In genomic region chr1:153941826-153942725, GRCh38 we compare ENCODE assay signal across 24 cellular contexts. TPM values are rescaled to one million over a fixed set of nuclear protein-coding genes. Genes with fewer than 3 reads are reported as not detected.
DNase-seq lines count a peak whose midpoint lies in the region; ATAC-seq, FAIRE-seq and TF ChIP-seq lines count a peak whose summit lies in the region.
"Had no signal": no experiment of that assay in that cellular context is flagged by ENCODE, and none has a peak within 500 bp of the region (broad histone marks: within the 10 kb centered on the region; RNA-seq: fewer than 3 reads in every experiment).

No MANE protein-coding gene starts in this region.

- no peak overlapping the region for H3K4me3 Mint-ChIP-seq in activated T-cell treated with anti-CD3 and anti-CD28 coated beads, Interleukin-2, amount 50 U/mL, for 72 hours
- peak overlapping the region in 1 of 2 donors; percentile 28 for H3K4me3 Mint-ChIP-seq in stimulated activated naive B cell treated with anti-CD40 and anti-IgM and Interleukin-4, amounts not matched to agents 10 μg/mL and 1 μg/mL and 100 μg/mL, for 72 hours
- H3K4me3 Mint-ChIP-seq: activated CD4-positive, alpha-beta T cell treated with anti-CD3 and anti-CD28 coated beads, Interleukin-2, amount 10 ng/mL, durations not matched to agents 7 days and 5 days; stimulated activated naive CD8-positive, alpha-beta T cell treated with anti-CD3 and anti-CD28 coated beads, Interleukin-15, Interleukin-2, amounts not matched to agents 100 ng/mL and 50 ng/mL, for 24 hours had no signal

- in situ Hi-C loops in HepG2 (cut with HindIII; ENCODE audit: extremely low pct_ligation_motif_present, low pct_unique_long_range_greater_than_20kb): loop anchor here (10.0 kb wide), 1 partner anchor 117 kb away; no protein-coding TSS in a partner anchor

- H3K9me3 ChIP-seq in HepG2 (ENCODE audit: low read length) (no peaks in the 10 kb centered on the region), esophagus squamous epithelium (no peaks in the 10 kb centered on the region)
- H3K9me3 ChIP-seq: A549, heart right ventricle, transverse colon had no signal

- TF ChIP-seq EP300 in HepG2 (IDR thresholded peaks at IDR 0.05; ENCODE audit: low read depth in 2 of 2, low read length in 2 of 2) (no peak), HepG2 (CRISPR knock-in tag; IDR thresholded peaks at IDR 0.05; ENCODE audit: borderline replicate concordance) (no peak)

- 0 out of 2 replicates have a peak overlapping the region, but pooled peaks have one; percentile 0 for H3K27ac ChIP-seq in RWPE1
- no peak overlapping the region for H3K27ac ChIP-seq in HepG2 (ENCODE audit: extremely low read length, insufficient read depth, low read length)
- no peak overlapping the region for H3K27ac ChIP-seq in esophagus squamous epithelium
- H3K27ac ChIP-seq: A549, SJSA1, transverse colon had no signal

- peaks cover 11% of the 10 kb centered on the region for H3K79me2 ChIP-seq in HepG2 (ENCODE audit: insufficient read depth, low read length)

- CTCF ChIA-PET in RWPE1 (lab: Yijun Ruan, JAX) (no interaction called here), HepG2 (lab: Yijun Ruan, JAX; ENCODE audit: low intra/inter-chr PET ratio, low total read pairs) (no interaction called here)

- no peaks in the 10 kb centered on the region for H3K9me3 Mint-ChIP-seq in activated T-cell treated with anti-CD3 and anti-CD28 coated beads, Interleukin-2, amount 50 U/mL, for 72 hours
- no peaks in the 10 kb centered on the region for H3K9me3 Mint-ChIP-seq in stimulated activated naive B cell treated with anti-CD40 and anti-IgM and Interleukin-4, amounts not matched to agents 10 μg/mL and 1 μg/mL and 100 μg/mL, for 72 hours
- H3K9me3 Mint-ChIP-seq: activated CD4-positive, alpha-beta T cell treated with anti-CD3 and anti-CD28 coated beads, Interleukin-2, amount 10 ng/mL, durations not matched to agents 7 days and 5 days; stimulated activated naive CD8-positive, alpha-beta T cell treated with anti-CD3 and anti-CD28 coated beads, Interleukin-15, Interleukin-2, amounts not matched to agents 100 ng/mL and 50 ng/mL, for 24 hours had no signal

- TF ChIP-seq POLR2A in HepG2 (IDR thresholded peaks at IDR 0.05; ENCODE audit: insufficient read depth in 1 of 2, low read depth in 2 of 2, low read length in 2 of 2): no peak
- no peak for TF ChIP-seq POLR2A in esophagus squamous epithelium (IDR thresholded peaks at IDR 0.05)

- no peak for TF ChIP-seq CTCF in RWPE1 (conservative IDR thresholded peaks at IDR 0.05; ENCODE audit: low read depth)
- TF ChIP-seq CTCF in HepG2 (CRISPR knock-in tag; IDR thresholded peaks at IDR 0.05): no peak
- no peak for TF ChIP-seq CTCF in esophagus squamous epithelium (IDR thresholded peaks at IDR 0.05)

- H3K36me3 Mint-ChIP-seq in activated T-cell treated with anti-CD3 and anti-CD28 coated beads, Interleukin-2, amount 50 U/mL, for 72 hours (ENCODE audit: insufficient read depth in 2 of 2): peaks cover 13 to 23% of the 10 kb centered on the region in 2 donors
- H3K36me3 Mint-ChIP-seq in stimulated activated naive B cell treated with anti-CD40 and anti-IgM and Interleukin-4, amounts not matched to agents 10 μg/mL and 1 μg/mL and 100 μg/mL, for 72 hours: peaks cover 65 to 84% of the 10 kb centered on the region in 2 donors

- TF ChIP-seq RAD21 in HepG2 (CRISPR knock-in tag; IDR thresholded peaks at IDR 0.05): no peak

- no peak overlapping the region for H2AFZ ChIP-seq in HepG2 (ENCODE audit: low read length)

- no peak overlapping the region for H3K4me2 ChIP-seq in HepG2 (ENCODE audit: low read depth, low read length)
- H3K4me2 ChIP-seq: A549 had no signal

- no peak for ATAC-seq in activated T-cell treated with anti-CD3 and anti-CD28 coated beads, Interleukin-2, amount 50 U/mL, for 72 hours (replicated peaks in 1 of 2)
- no peak for ATAC-seq in HepG2
- ATAC-seq in stimulated activated naive B cell treated with anti-CD40 and anti-IgM and Interleukin-4, amounts not matched to agents 10 μg/mL and 1 μg/mL and 100 μg/mL, for 72 hours (replicated peaks): no peak
- no peak for ATAC-seq in HG03521 (IDR thresholded peaks at IDR 0.05; ENCODE audit: unreplicated experiment)
- ATAC-seq: A549, heart right ventricle, Panc1 had no signal

- no peak overlapping the region for H3K9ac ChIP-seq in HepG2 (ENCODE audit: insufficient read depth, low read depth, low read length)

- FAIRE-seq in HepG2 (lab: Jason Lieb, UNC): no peak
- FAIRE-seq: A549 had no signal

- H3K4me3 ChIP-seq in HepG2 (replicated peaks in 1 of 3; ENCODE audit: insufficient read depth in 1 of 3, low read depth in 2 of 3, low read length in 3 of 3) (no peak overlapping the region), esophagus squamous epithelium (no peak overlapping the region)
- H3K4me3 ChIP-seq: A549, heart right ventricle, SJSA1, skin epidermis, transverse colon had no signal

- no peaks in the 10 kb centered on the region for H4K20me1 ChIP-seq in HepG2 (ENCODE audit: insufficient read depth, low read length)

- peaks cover 11 to 41% of the 10 kb centered on the region in 2 experiments; a peak in 4 of 5 replicates for H3K36me3 ChIP-seq in HepG2 (replicated peaks in 1 of 2; ENCODE audit: control insufficient read depth in 1 of 2, insufficient read depth in 2 of 2, low read length in 2 of 2)
- peaks cover 5 to 69% (median 28%) of the 10 kb centered on the region in 3 donors for H3K36me3 ChIP-seq in esophagus squamous epithelium

- peak overlapping the region; percentile 39 for H3K27ac Mint-ChIP-seq in activated T-cell treated with anti-CD3 and anti-CD28 coated beads, Interleukin-2, amount 50 U/mL, for 72 hours
- peak overlapping the region; percentile 80 for H3K27ac Mint-ChIP-seq in stimulated activated naive B cell treated with anti-CD40 and anti-IgM and Interleukin-4, amounts not matched to agents 10 μg/mL and 1 μg/mL and 100 μg/mL, for 72 hours
- H3K27ac Mint-ChIP-seq: stimulated activated naive CD8-positive, alpha-beta T cell treated with anti-CD3 and anti-CD28 coated beads, Interleukin-15, Interleukin-2, amounts not matched to agents 100 ng/mL and 50 ng/mL, for 24 hours had no signal

- POLR2A ChIA-PET in RWPE1 (lab: Yijun Ruan, JAX; ENCODE audit: low non-redundant PET): no interaction called here
- POLR2A ChIA-PET in HepG2 (lab: Yijun Ruan, JAX): interaction anchor here (0.5 kb wide), 1 partner anchor 17 kb away, joined by 3 read pairs; no protein-coding TSS in a partner anchor

- peaks cover 36% of the 10 kb centered on the region for H3K4me1 ChIP-seq in HepG2 (ENCODE audit: insufficient read depth, low read length)
- peaks cover 14 to 34% (median 19%) of the 10 kb centered on the region in 3 donors for H3K4me1 ChIP-seq in esophagus squamous epithelium

- 97% methylated on average over 34 of the region's 34 CpGs for WGBS in HepG2 (ENCODE audit: low lambda C conversion rate)
- 95 to 96% methylated on average over 3 to 10 of the region's 34 CpGs for WGBS in esophagus squamous epithelium, 2 donors

- no peak for DNase-seq in activated T-cell treated with anti-CD3 and anti-CD28 coated beads, Interleukin-2, amount 50 U/mL, for 72 hours
- DNase-seq in activated T-cell treated with anti-CD3 and anti-CD28 coated beads, Interleukin-2, amount 50 U/mL, for 1 hour: no peak
- DNase-seq in RWPE1 (ENCODE audit: low spot score): no peak
- DNase-seq in HepG2 (ENCODE audit: low spot score): no peak
- DNase-seq in stimulated activated naive B cell treated with anti-CD40 and anti-IgM and Interleukin-4, amounts not matched to agents 10 μg/mL and 1 μg/mL and 100 μg/mL, for 72 hours: no peak
- DNase-seq in 8988T: no peak
- no peak for DNase-seq in esophagus squamous epithelium (lab: John Stamatoyannopoulos, UW)
- DNase-seq: activated CD4-positive, alpha-beta T cell treated with anti-CD3 and anti-CD28 coated beads, Interleukin-2, amount 10 ng/mL, durations not matched to agents 7 days and 5 days; activated CD8-positive, alpha-beta memory T cell treated with anti-CD3 and anti-CD28 coated beads, Interleukin-2, amount 50 U/mL, for 4 hours; activated naive CD4-positive, alpha-beta T cell; amniotic stem cell; dermis blood vessel endothelial cell; midbrain; NCI-H1436 treated with DMSO at 0.1 percent for 48 hours; NCI-H510A treated with DMSO at 0.1 percent for 48 hours; stimulated activated CD4-positive, alpha-beta T cell treated with anti-CD3 and anti-CD28 coated beads, Interleukin-2, amount 100 ng/mL, for 48 hours; transverse colon had no signal

- H3K27me3 Mint-ChIP-seq in activated T-cell treated with anti-CD3 and anti-CD28 coated beads, Interleukin-2, amount 50 U/mL, for 72 hours (ENCODE audit: low read depth): no peaks in the 10 kb centered on the region
- H3K27me3 Mint-ChIP-seq in stimulated activated naive B cell treated with anti-CD40 and anti-IgM and Interleukin-4, amounts not matched to agents 10 μg/mL and 1 μg/mL and 100 μg/mL, for 72 hours: no peaks in the 10 kb centered on the region
- H3K27me3 Mint-ChIP-seq: activated CD4-positive, alpha-beta T cell treated with anti-CD3 and anti-CD28 coated beads, Interleukin-2, amount 10 ng/mL, durations not matched to agents 7 days and 5 days; stimulated activated naive CD8-positive, alpha-beta T cell treated with anti-CD3 and anti-CD28 coated beads, Interleukin-15, Interleukin-2, amounts not matched to agents 100 ng/mL and 50 ng/mL, for 24 hours had no signal

- H3K4me1 Mint-ChIP-seq in activated T-cell treated with anti-CD3 and anti-CD28 coated beads, Interleukin-2, amount 50 U/mL, for 72 hours (ENCODE audit: low read depth): peaks cover 31% of the 10 kb centered on the region
- peaks cover 40 to 64% of the 10 kb centered on the region in 2 donors for H3K4me1 Mint-ChIP-seq in stimulated activated naive B cell treated with anti-CD40 and anti-IgM and Interleukin-4, amounts not matched to agents 10 μg/mL and 1 μg/mL and 100 μg/mL, for 72 hours

- H3K27me3 ChIP-seq in HepG2 (ENCODE audit: control insufficient read depth in 1 of 2, insufficient read depth in 2 of 2, low read length in 2 of 2) (no peaks in the 10 kb centered on the region), esophagus squamous epithelium (no peaks in the 10 kb centered on the region)
- H3K27me3 ChIP-seq: heart right ventricle, SJSA1, transverse colon had no signal

- BruUV-seq in HepG2 (replicated peaks; lab: Mats Ljungman, UMichigan): no TSS peak

- intact Hi-C loops in HepG2 (cut with micrococcal nuclease; ENCODE audit: unreplicated experiment): no loop called here
- intact Hi-C loops in esophagus squamous epithelium (cut with DNase I): no loop called here

RNA-seq across cellular contexts. Expression of gene DENND4B, which starts 4.4 kb away (rescaled TPM):
- 100 to 1,000 TPM; 105 to 108 TPM for total RNA-seq in activated T-cell treated with anti-CD3 and anti-CD28 coated beads, Interleukin-2, amount 50 U/mL, for 72 hours
- total RNA-seq in HepG2 (2016; rRNA removed; fragmentation: Illumina TruSeq; extraction: Trizol) (8.7 and 15.1 TPM in 2 replicates), esophagus squamous epithelium (10 to 100 TPM in 3 of 4 donors, 1 to 10 TPM in 1; 5.9 to 31.7 (median 14.1) TPM)
- total RNA-seq in HepG2 (2016; cell fraction: cytosol; rRNA removed; fragmentation: Illumina TruSeq; extraction: Trizol; ENCODE audit: low read depth): 9.7 and 9.9 TPM in 2 replicates
- total RNA-seq in HepG2 (2016; cell fraction: insoluble cytoplasmic fraction; rRNA removed; fragmentation: Illumina TruSeq; extraction: Trizol): 7.7 and 18.1 TPM in 2 replicates
- total RNA-seq in HepG2 (2016; cell fraction: membrane; rRNA removed; fragmentation: Illumina TruSeq; extraction: Trizol): 7.2 and 8.2 TPM in 2 replicates
- total RNA-seq in HepG2 (2016; cell fraction: nucleus; rRNA removed; fragmentation: Illumina TruSeq; extraction: Trizol): 23.7 and 25.9 TPM in 2 replicates
- polyA plus RNA-seq in HepG2 (2011; rRNA removed): 20.3 and 24.3 TPM in 2 replicates
- polyA plus RNA-seq in HepG2 (2011; cell fraction: cytosol; rRNA removed): 6.5 and 10.3 TPM in 2 replicates
- polyA plus RNA-seq in HepG2 (2011; cell fraction: nucleus; rRNA removed): 178 and 239 TPM in 2 replicates
- polyA plus RNA-seq in HepG2 (2012): 17.2 and 21.8 TPM in 2 replicates
- 1.4 and 1.6 TPM in 2 replicates for polyA plus RNA-seq in HepG2 (2016; cell fraction: cytosol; fragmentation: Illumina TruSeq; extraction: Trizol; ENCODE audit: low read depth)
- polyA plus RNA-seq in HepG2 (2016; cell fraction: insoluble cytoplasmic fraction; fragmentation: Illumina TruSeq; extraction: Trizol; ENCODE audit: low read depth): 10.3 and 15.7 TPM in 2 replicates
- 4.1 and 5.2 TPM in 2 replicates for polyA plus RNA-seq in HepG2 (2016; cell fraction: membrane; fragmentation: Illumina TruSeq; extraction: Trizol; ENCODE audit: low read depth)
- polyA plus RNA-seq in HepG2 (2016; cell fraction: nucleus; fragmentation: Illumina TruSeq; extraction: Trizol; ENCODE audit: insufficient read depth, low read depth): 75.3 and 79.3 TPM in 2 replicates
- polyA minus RNA-seq in HepG2 (2011; rRNA and poly(A)+ RNA removed; ENCODE audit: low replicate concordance): 60.1 and 65.7 TPM in 2 replicates
- polyA minus RNA-seq in HepG2 (2011; cell fraction: cytosol; rRNA and poly(A)+ RNA removed): 7.4 and 8.5 TPM in 2 replicates
- polyA minus RNA-seq in HepG2 (2011; cell fraction: nucleus; rRNA and poly(A)+ RNA removed): 66.1 and 70.7 TPM in 2 replicates

RNA-seq across cellular contexts. Expression of gene CRTC2, which starts 16.3 kb away (rescaled TPM):
- 100 to 1,000 TPM; 107 to 121 TPM for total RNA-seq in activated T-cell treated with anti-CD3 and anti-CD28 coated beads, Interleukin-2, amount 50 U/mL, for 72 hours
- total RNA-seq in HepG2 (2016; rRNA removed; fragmentation: Illumina TruSeq; extraction: Trizol) (4.0 and 6.1 TPM in 2 replicates), esophagus squamous epithelium (10 to 100 TPM in 1 of 4 donors, 1 to 10 TPM in 3; 7.5 to 13.2 (median 8.0) TPM)
- 3.0 and 4.2 TPM in 2 replicates for total RNA-seq in HepG2 (2016; cell fraction: cytosol; rRNA removed; fragmentation: Illumina TruSeq; extraction: Trizol; ENCODE audit: low read depth)
- total RNA-seq in HepG2 (2016; cell fraction: insoluble cytoplasmic fraction; rRNA removed; fragmentation: Illumina TruSeq; extraction: Trizol): 3.1 and 5.5 TPM in 2 replicates
- 5.2 and 6.7 TPM in 2 replicates for total RNA-seq in HepG2 (2016; cell fraction: membrane; rRNA removed; fragmentation: Illumina TruSeq; extraction: Trizol)
- total RNA-seq in HepG2 (2016; cell fraction: nucleus; rRNA removed; fragmentation: Illumina TruSeq; extraction: Trizol): 7.2 and 9.2 TPM in 2 replicates
- 24.2 and 26.7 TPM in 2 replicates for polyA plus RNA-seq in HepG2 (2011; rRNA removed)
- 10.1 and 12.6 TPM in 2 replicates for polyA plus RNA-seq in HepG2 (2011; cell fraction: cytosol; rRNA removed)
- 47.3 and 47.5 TPM in 2 replicates for polyA plus RNA-seq in HepG2 (2011; cell fraction: nucleus; rRNA removed)
- 14.5 and 18.4 TPM in 2 replicates for polyA plus RNA-seq in HepG2 (2012)
- 4.5 and 4.8 TPM in 2 replicates for polyA plus RNA-seq in HepG2 (2016; cell fraction: cytosol; fragmentation: Illumina TruSeq; extraction: Trizol; ENCODE audit: low read depth)
- 9.2 and 10.0 TPM in 2 replicates for polyA plus RNA-seq in HepG2 (2016; cell fraction: insoluble cytoplasmic fraction; fragmentation: Illumina TruSeq; extraction: Trizol; ENCODE audit: low read depth)
- 9.6 and 10.4 TPM in 2 replicates for polyA plus RNA-seq in HepG2 (2016; cell fraction: membrane; fragmentation: Illumina TruSeq; extraction: Trizol; ENCODE audit: low read depth)
- polyA plus RNA-seq in HepG2 (2016; cell fraction: nucleus; fragmentation: Illumina TruSeq; extraction: Trizol; ENCODE audit: insufficient read depth, low read depth): 37.9 and 40.4 TPM in 2 replicates
- 40.4 and 54.2 TPM in 2 replicates for polyA minus RNA-seq in HepG2 (2011; rRNA and poly(A)+ RNA removed; ENCODE audit: low replicate concordance)
- polyA minus RNA-seq in HepG2 (2011; cell fraction: cytosol; rRNA and poly(A)+ RNA removed): 9.1 and 10.3 TPM in 2 replicates
- 20.5 and 25.0 TPM in 2 replicates for polyA minus RNA-seq in HepG2 (2011; cell fraction: nucleus; rRNA and poly(A)+ RNA removed)

RNA-seq across cellular contexts. Expression of gene GATAD2B, which starts 19.3 kb away (rescaled TPM):
- 100 to 1,000 TPM in 1 of 2 donors, 10 to 100 TPM in 1; 87.4 to 106 TPM for total RNA-seq in activated T-cell treated with anti-CD3 and anti-CD28 coated beads, Interleukin-2, amount 50 U/mL, for 72 hours
- total RNA-seq in HepG2 (2016; rRNA removed; fragmentation: Illumina TruSeq; extraction: Trizol): 3.2 and 5.3 TPM in 2 replicates
- 2.7 and 3.0 TPM in 2 replicates for total RNA-seq in HepG2 (2016; cell fraction: cytosol; rRNA removed; fragmentation: Illumina TruSeq; extraction: Trizol; ENCODE audit: low read depth)
- 2.9 and 4.8 TPM in 2 replicates for total RNA-seq in HepG2 (2016; cell fraction: insoluble cytoplasmic fraction; rRNA removed; fragmentation: Illumina TruSeq; extraction: Trizol)
- 2.6 and 2.9 TPM in 2 replicates for total RNA-seq in HepG2 (2016; cell fraction: membrane; rRNA removed; fragmentation: Illumina TruSeq; extraction: Trizol)
- 5.6 and 7.4 TPM in 2 replicates for total RNA-seq in HepG2 (2016; cell fraction: nucleus; rRNA removed; fragmentation: Illumina TruSeq; extraction: Trizol)
- polyA plus RNA-seq in HepG2 (2011; rRNA removed): 5.1 and 5.2 TPM in 2 replicates
- polyA plus RNA-seq in HepG2 (2011; cell fraction: cytosol; rRNA removed): 2.3 and 2.4 TPM in 2 replicates
- 6.7 and 6.9 TPM in 2 replicates for polyA plus RNA-seq in HepG2 (2011; cell fraction: nucleus; rRNA removed)
- polyA plus RNA-seq in HepG2 (2012): 5.4 and 5.6 TPM in 2 replicates
- 0.17 TPM in 2 replicates for polyA plus RNA-seq in HepG2 (2016; cell fraction: cytosol; fragmentation: Illumina TruSeq; extraction: Trizol; ENCODE audit: low read depth)
- polyA plus RNA-seq in HepG2 (2016; cell fraction: insoluble cytoplasmic fraction; fragmentation: Illumina TruSeq; extraction: Trizol; ENCODE audit: low read depth): 4.0 and 4.9 TPM in 2 replicates
- polyA plus RNA-seq in HepG2 (2016; cell fraction: membrane; fragmentation: Illumina TruSeq; extraction: Trizol; ENCODE audit: low read depth): 0.62 and 0.83 TPM in 2 replicates
- 7.9 and 9.9 TPM in 2 replicates for polyA plus RNA-seq in HepG2 (2016; cell fraction: nucleus; fragmentation: Illumina TruSeq; extraction: Trizol; ENCODE audit: insufficient read depth, low read depth)
- polyA minus RNA-seq in HepG2 (2011; rRNA and poly(A)+ RNA removed; ENCODE audit: low replicate concordance): 8.7 and 32.1 TPM in 2 replicates
- 8.6 and 11.1 TPM in 2 replicates for polyA minus RNA-seq in HepG2 (2011; cell fraction: cytosol; rRNA and poly(A)+ RNA removed)
- 7.9 and 9.0 TPM in 2 replicates for polyA minus RNA-seq in HepG2 (2011; cell fraction: nucleus; rRNA and poly(A)+ RNA removed)
- 10 to 100 TPM in 3 of 4 donors, 1 to 10 TPM in 1; 9.7 to 16.6 (median 12.0) TPM for total RNA-seq in esophagus squamous epithelium

RNA-seq across cellular contexts. Expression of gene SLC39A1, which starts 21.3 kb away (rescaled TPM):
- 10 to 100 TPM; 86.5 to 90.7 TPM for total RNA-seq in activated T-cell treated with anti-CD3 and anti-CD28 coated beads, Interleukin-2, amount 50 U/mL, for 72 hours
- 47.5 and 78.4 TPM in 2 replicates for total RNA-seq in HepG2 (2016; rRNA removed; fragmentation: Illumina TruSeq; extraction: Trizol)
- total RNA-seq in HepG2 (2016; cell fraction: cytosol; rRNA removed; fragmentation: Illumina TruSeq; extraction: Trizol; ENCODE audit: low read depth): 18.4 and 21.0 TPM in 2 replicates
- 44.8 and 83.0 TPM in 2 replicates for total RNA-seq in HepG2 (2016; cell fraction: insoluble cytoplasmic fraction; rRNA removed; fragmentation: Illumina TruSeq; extraction: Trizol)
- total RNA-seq in HepG2 (2016; cell fraction: membrane; rRNA removed; fragmentation: Illumina TruSeq; extraction: Trizol): 48.8 and 53.3 TPM in 2 replicates
- 62.5 and 68.3 TPM in 2 replicates for total RNA-seq in HepG2 (2016; cell fraction: nucleus; rRNA removed; fragmentation: Illumina TruSeq; extraction: Trizol)
- 71.2 and 80.5 TPM in 2 replicates for polyA plus RNA-seq in HepG2 (2011; rRNA removed)
- polyA plus RNA-seq in HepG2 (2011; cell fraction: cytosol; rRNA removed): 85.8 and 89.3 TPM in 2 replicates
- 45.4 and 53.1 TPM in 2 replicates for polyA plus RNA-seq in HepG2 (2011; cell fraction: nucleus; rRNA removed)
- polyA plus RNA-seq in HepG2 (2012): 45.9 and 65.4 TPM in 2 replicates
- polyA plus RNA-seq in HepG2 (2016; cell fraction: cytosol; fragmentation: Illumina TruSeq; extraction: Trizol; ENCODE audit: low read depth): 17.5 and 20.5 TPM in 2 replicates
- 42.6 and 45.0 TPM in 2 replicates for polyA plus RNA-seq in HepG2 (2016; cell fraction: insoluble cytoplasmic fraction; fragmentation: Illumina TruSeq; extraction: Trizol; ENCODE audit: low read depth)
- polyA plus RNA-seq in HepG2 (2016; cell fraction: membrane; fragmentation: Illumina TruSeq; extraction: Trizol; ENCODE audit: low read depth): 36.5 and 40.5 TPM in 2 replicates
- 87.4 and 101 TPM in 2 replicates for polyA plus RNA-seq in HepG2 (2016; cell fraction: nucleus; fragmentation: Illumina TruSeq; extraction: Trizol; ENCODE audit: insufficient read depth, low read depth)
- 112 and 159 TPM in 2 replicates for polyA minus RNA-seq in HepG2 (2011; rRNA and poly(A)+ RNA removed; ENCODE audit: low replicate concordance)
- polyA minus RNA-seq in HepG2 (2011; cell fraction: cytosol; rRNA and poly(A)+ RNA removed): 38.9 and 39.9 TPM in 2 replicates
- 14.5 and 19.6 TPM in 2 replicates for polyA minus RNA-seq in HepG2 (2011; cell fraction: nucleus; rRNA and poly(A)+ RNA removed)
- total RNA-seq in esophagus squamous epithelium: 10 to 100 TPM; 42.5 to 74.2 (median 58.8) TPM

RNA-seq across cellular contexts. Expression of gene CREB3L4, which starts 25.6 kb away (rescaled TPM):
- 10 to 100 TPM; 13.7 to 13.9 TPM for total RNA-seq in activated T-cell treated with anti-CD3 and anti-CD28 coated beads, Interleukin-2, amount 50 U/mL, for 72 hours
- 7.8 and 9.9 TPM in 2 replicates for total RNA-seq in HepG2 (2016; rRNA removed; fragmentation: Illumina TruSeq; extraction: Trizol)
- total RNA-seq in HepG2 (2016; cell fraction: cytosol; rRNA removed; fragmentation: Illumina TruSeq; extraction: Trizol; ENCODE audit: low read depth): 2.6 and 3.2 TPM in 2 replicates
- total RNA-seq in HepG2 (2016; cell fraction: insoluble cytoplasmic fraction; rRNA removed; fragmentation: Illumina TruSeq; extraction: Trizol): 8.3 and 10.7 TPM in 2 replicates
- total RNA-seq in HepG2 (2016; cell fraction: membrane; rRNA removed; fragmentation: Illumina TruSeq; extraction: Trizol): 6.5 and 7.8 TPM in 2 replicates
- total RNA-seq in HepG2 (2016; cell fraction: nucleus; rRNA removed; fragmentation: Illumina TruSeq; extraction: Trizol): 8.4 and 9.8 TPM in 2 replicates
- polyA plus RNA-seq in HepG2 (2011; rRNA removed): 17.4 and 18.7 TPM in 2 replicates
- polyA plus RNA-seq in HepG2 (2011; cell fraction: cytosol; rRNA removed): 13.1 and 18.4 TPM in 2 replicates
- polyA plus RNA-seq in HepG2 (2011; cell fraction: nucleus; rRNA removed): 36.4 and 41.3 TPM in 2 replicates
- polyA plus RNA-seq in HepG2 (2012): 9.7 and 10.7 TPM in 2 replicates
- polyA plus RNA-seq in HepG2 (2016; cell fraction: cytosol; fragmentation: Illumina TruSeq; extraction: Trizol; ENCODE audit: low read depth): 2.0 and 2.6 TPM in 2 replicates
- polyA plus RNA-seq in HepG2 (2016; cell fraction: insoluble cytoplasmic fraction; fragmentation: Illumina TruSeq; extraction: Trizol; ENCODE audit: low read depth): 8.4 and 10.9 TPM in 2 replicates
- polyA plus RNA-seq in HepG2 (2016; cell fraction: membrane; fragmentation: Illumina TruSeq; extraction: Trizol; ENCODE audit: low read depth): 4.1 and 6.4 TPM in 2 replicates
- polyA plus RNA-seq in HepG2 (2016; cell fraction: nucleus; fragmentation: Illumina TruSeq; extraction: Trizol; ENCODE audit: insufficient read depth, low read depth): 15.7 and 16.0 TPM in 2 replicates
- polyA minus RNA-seq in HepG2 (2011; rRNA and poly(A)+ RNA removed; ENCODE audit: low replicate concordance): 22.4 and 31.3 TPM in 2 replicates
- 5.7 and 9.4 TPM in 2 replicates for polyA minus RNA-seq in HepG2 (2011; cell fraction: cytosol; rRNA and poly(A)+ RNA removed)
- 10.2 and 12.7 TPM in 2 replicates for polyA minus RNA-seq in HepG2 (2011; cell fraction: nucleus; rRNA and poly(A)+ RNA removed)
- 10 to 100 TPM in 1 of 4 donors, 1 to 10 TPM in 3; 3.7 to 14.4 (median 8.1) TPM for total RNA-seq in esophagus squamous epithelium

Comparison
In these comparisons a context has a peak if more than half of its experiments do, and no peak if none do; other contexts are left out.
1. RNA of gene CRTC2, which starts 16.3 kb away (total RNA-seq): 107 to 121 TPM in activated T-cell treated with anti-CD3 and anti-CD28 coated beads, Interleukin-2, amount 50 U/mL, for 72 hours; 7.5 to 13.2 TPM in esophagus squamous epithelium and 3.0 to 9.2 TPM in HepG2; every median in the first group is over 4 times any median in the second.
2. RNA of gene GATAD2B, which starts 19.3 kb away (total RNA-seq): 87.4 to 106 TPM in activated T-cell treated with anti-CD3 and anti-CD28 coated beads, Interleukin-2, amount 50 U/mL, for 72 hours; 9.7 to 16.6 TPM in esophagus squamous epithelium and 2.6 to 7.4 TPM in HepG2; every median in the first group is over 4 times any median in the second.